ENCODE assay signal across 13 cellular contexts in the genomic region with DNA sequence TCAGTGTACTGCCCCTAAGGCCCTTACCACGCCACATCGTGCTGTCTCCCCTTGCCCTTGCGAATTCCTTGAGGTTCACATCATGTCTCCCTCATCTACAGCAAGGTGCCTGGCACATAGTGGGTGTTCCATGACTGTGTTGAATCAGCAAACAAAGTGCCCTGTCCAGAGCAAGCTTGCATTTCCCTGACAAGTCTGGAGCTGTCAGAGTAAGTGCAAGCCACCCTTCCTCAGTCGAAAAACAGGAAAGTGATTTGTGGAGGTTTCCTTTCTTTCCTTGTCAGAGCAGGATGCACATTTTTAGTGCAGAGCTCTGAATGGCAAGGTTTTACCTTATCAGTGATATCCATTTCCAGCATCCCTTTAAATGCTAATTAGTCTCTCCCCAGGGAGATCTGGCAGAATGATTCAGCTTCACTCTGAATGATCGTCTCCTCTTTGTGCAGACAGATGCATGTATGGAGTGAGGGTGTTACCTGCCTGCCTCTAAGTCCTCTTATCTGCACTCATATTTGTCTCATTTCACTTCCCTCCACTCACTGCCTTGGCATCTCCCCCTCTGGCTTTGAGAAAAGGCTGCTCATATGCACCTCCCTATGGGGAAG.
DNase-seq lines count a peak whose midpoint lies in the region; ATAC-seq and TF ChIP-seq lines count a peak whose summit lies in the region.
"Had no signal": no experiment of that assay in that cellular context is flagged by ENCODE, and none has a peak within 500 bp of the region (broad histone marks: within the 10 kb centered on the region; RNA-seq: fewer than 3 reads in every experiment).

No MANE protein-coding gene starts in this region.

- DNase-seq in A172 (ENCODE audit: low spot score) (peak; percentile 40), OCI-LY7 (ENCODE audit: low spot score) (no peak), heart right ventricle (peak in 1 of 2 donors; percentile 13), sigmoid colon (no peak), lower leg skin (ENCODE audit: low spot score in 2 of 2) (no peak)
- DNase-seq in stimulated activated CD4-positive, alpha-beta T cell treated with anti-CD3 and anti-CD28 coated beads, Interleukin-4, amount 100 ng/mL, for 1 hour: no peak
- no peak for DNase-seq in central memory CD4-positive, alpha-beta T cell
- DNase-seq: activated naive CD4-positive, alpha-beta T cell treated with Interleukin-2 at 50 U/mL for 16 hours; naive thymus-derived CD4-positive, alpha-beta T cell; SIG-M5; stomach had no signal

- no peak overlapping the region for H2AFZ ChIP-seq in Loucy (ENCODE audit: low read length)
- H2AFZ ChIP-seq in OCI-LY7 (ENCODE audit: low read length): no peak overlapping the region

- H3K27ac ChIP-seq in OCI-LY7 (ENCODE audit: low read depth, low read length, poor library complexity, severe bottlenecking): no peak overlapping the region
- H3K27ac ChIP-seq in heart right ventricle: peak overlapping the region in 6 of 10 donors; percentile 6 to 56 (median 35)
- H3K27ac ChIP-seq in sigmoid colon: no peak overlapping the region
- H3K27ac ChIP-seq: KMS-11, stomach had no signal

- H3K4me2 ChIP-seq in Loucy (ENCODE audit: low read depth, low read length, poor library complexity, severe bottlenecking) (peak overlapping the region; percentile 2), OCI-LY7 (ENCODE audit: low read length) (peak overlapping the region; percentile 10)
- H3K4me2 ChIP-seq: KMS-11 had no signal

- intact Hi-C loops in OCI-LY7 (cut with micrococcal nuclease; ENCODE audit: unreplicated experiment) (no loop called here), heart right ventricle (cut with DNase I) (loop anchor here in 2 of 10 donors (5.0 kb wide), 2 partner anchors 53 to 808 kb away; partner anchors contain the start of gene RAB38 (in 1 of the 2)), sigmoid colon (cut with DNase I) (no loop called here), lower leg skin (cut with DNase I; ENCODE audit: low total_unique reads) (no loop called here)

- no peak for TF ChIP-seq POLR2A in sigmoid colon (IDR thresholded peaks at IDR 0.05)
- no peak for TF ChIP-seq POLR2A in lower leg skin (IDR thresholded peaks at IDR 0.05)

- WGBS in heart right ventricle, 2 donors: 49 to 50% methylated on average over 5 of the region's 5 CpGs
- 51 to 78% methylated on average over 5 of the region's 5 CpGs for WGBS in sigmoid colon, 2 donors
- WGBS in lower leg skin, 2 donors: 50 to 51% methylated on average over 5 of the region's 5 CpGs

- H3K4me1 ChIP-seq in Loucy (ENCODE audit: insufficient read depth, low read length, poor library complexity, severe bottlenecking) (peaks cover 9% of the 10 kb centered on the region), OCI-LY7 (ENCODE audit: insufficient read depth, low read length, poor library complexity, severe bottlenecking) (peaks cover 20% of the 10 kb centered on the region), heart right ventricle (peaks cover 0 to 42% (median 24%) of the 10 kb centered on the region in 9 donors), sigmoid colon (no peaks in the 10 kb centered on the region)
- H3K4me1 ChIP-seq: stomach had no signal

- no TSS peak for BruUV-seq in OCI-LY7 (replicated peaks; lab: Mats Ljungman, UMichigan)

- H3K9ac ChIP-seq in Loucy (ENCODE audit: low read depth, low read length, poor library complexity, severe bottlenecking): no peak overlapping the region
- H3K9ac ChIP-seq: KMS-11 had no signal

- no peaks in the 10 kb centered on the region for H3K9me3 ChIP-seq in Loucy (ENCODE audit: insufficient read depth, low read depth, low read length)
- no peaks in the 10 kb centered on the region for H3K9me3 ChIP-seq in OCI-LY7 (ENCODE audit: low read length)
- no peaks in the 10 kb centered on the region for H3K9me3 ChIP-seq in heart right ventricle
- H3K9me3 ChIP-seq in sigmoid colon: no peaks in the 10 kb centered on the region
- H3K9me3 ChIP-seq: stomach had no signal

- CTCF ChIA-PET in OCI-LY7 (lab: Charles Lee; ENCODE audit: unreplicated experiment): no interaction called here

- H3K36me3 ChIP-seq in Loucy (ENCODE audit: insufficient read depth, low read length) (no peaks in the 10 kb centered on the region), OCI-LY7 (ENCODE audit: insufficient read depth, low read length) (peaks cover 91% of the 10 kb centered on the region), heart right ventricle (no peaks in the 10 kb centered on the region), sigmoid colon (no peaks in the 10 kb centered on the region)
- H3K36me3 ChIP-seq: stomach had no signal

- no peaks in the 10 kb centered on the region for H3K79me2 ChIP-seq in Loucy (ENCODE audit: insufficient read depth, low read length)
- H3K79me2 ChIP-seq in OCI-LY7 (ENCODE audit: insufficient read depth, low read depth, low read length): no peaks in the 10 kb centered on the region

- H3K4me3 ChIP-seq in Loucy (ENCODE audit: low read length, poor library complexity, severe bottlenecking) (no peak overlapping the region), OCI-LY7 (ENCODE audit: low read depth, low read length, poor library complexity, severe bottlenecking) (no peak overlapping the region), heart right ventricle (no peak overlapping the region), sigmoid colon (no peak overlapping the region), lower leg skin (ENCODE audit: low read depth, poor library complexity, severe bottlenecking) (no peak overlapping the region)
- H3K4me3 ChIP-seq: stomach had no signal

- H3K27me3 ChIP-seq in Loucy (ENCODE audit: insufficient read depth, low read length, poor library complexity, severe bottlenecking) (no peaks in the 10 kb centered on the region), heart right ventricle (no peaks in the 10 kb centered on the region), sigmoid colon (no peaks in the 10 kb centered on the region)
- H3K27me3 ChIP-seq: stomach had no signal

- no peak for TF ChIP-seq EP300 in sigmoid colon (IDR thresholded peaks at IDR 0.05)

- POLR2A ChIA-PET in OCI-LY7 (lab: Charles Lee): interaction anchor here (0.9 to 2.5 kb wide), 3 partner anchors 10 to 56 kb away, joined by 3 to 9 read pairs (median 4); no protein-coding TSS in a partner anchor

- H3F3A ChIP-seq in Loucy (ENCODE audit: low read depth): no peaks in the 10 kb centered on the region

- peak; percentile 33 to 84 (median 67) for ATAC-seq in heart right ventricle
- ATAC-seq: naive thymus-derived CD4-positive, alpha-beta T cell had no signal

- no peaks in the 10 kb centered on the region for H4K20me1 ChIP-seq in Loucy (ENCODE audit: insufficient read depth, low read length, poor library complexity, severe bottlenecking)
- no peaks in the 10 kb centered on the region for H4K20me1 ChIP-seq in OCI-LY7 (ENCODE audit: insufficient read depth, low read length)

- TF ChIP-seq CTCF in Loucy (conservative IDR thresholded peaks at IDR 0.05; ENCODE audit: low read length): no peak
- no peak for TF ChIP-seq CTCF in OCI-LY7 (conservative IDR thresholded peaks at IDR 0.05; ENCODE audit: low read length)
- TF ChIP-seq CTCF in heart right ventricle (IDR thresholded peaks at IDR 0.05): no peak
- TF ChIP-seq CTCF in sigmoid colon (IDR thresholded peaks at IDR 0.05): no peak
- no peak for TF ChIP-seq CTCF in lower leg skin (IDR thresholded peaks at IDR 0.05)

- H3K9me2 ChIP-seq in Loucy (replicated peaks; ENCODE audit: low read depth, low read length) (no peaks in the 10 kb centered on the region), OCI-LY7 (ENCODE audit: insufficient read depth, low read length) (no peaks in the 10 kb centered on the region)

Comparison
In these comparisons a context has a peak if more than half of its experiments do, and no peak if none do; other contexts are left out.
1. H3K27ac ChIP-seq: peak in heart right ventricle (6 of 10); none in OCI-LY7 (single experiment) and sigmoid colon (0 of 4).